ENCODE assay signal across 8 cellular contexts in genomic region chr3:58063424-58063823, GRCh38. TPM values are rescaled to one million over a fixed set of nuclear protein-coding genes. Genes with fewer than 3 reads are reported as not detected.
DNase-seq lines count a peak whose midpoint lies in the region; ATAC-seq and TF ChIP-seq lines count a peak whose summit lies in the region.

No MANE protein-coding gene starts in this region.

- no peak overlapping the region for H3K23ac ChIP-seq in neuronal stem cell (ENCODE audit: low read depth, low read length, poor library complexity)

- H3K4me2 ChIP-seq in osteoblast (ENCODE audit: insufficient read depth, low read length) (peak overlapping the region; percentile 3), neuronal stem cell (ENCODE audit: insufficient read depth, low read length, poor library complexity, severe bottlenecking) (no peak overlapping the region)

- H2BK5ac ChIP-seq in neuronal stem cell (ENCODE audit: low read length) = no peak overlapping the region

- H3K14ac ChIP-seq in neuronal stem cell (ENCODE audit: low read length) = no peak overlapping the region

- peak; percentile 85 for DNase-seq in EH (ENCODE audit: low read depth)
- DNase-seq in NT2/D1 (ENCODE audit: low read depth, low spot score) = no peak
- peak; percentile 76 for DNase-seq in colonic mucosa
- peak; percentile 27 for DNase-seq in osteoblast (ENCODE audit: insufficient read length, low spot score, missing footprints)
- DNase-seq in NCI-H1048 (lab: John Stamatoyannopoulos, UW) = no peak
- no peak for DNase-seq in stimulated activated CD4-positive, alpha-beta T cell treated with anti-CD3 and anti-CD28 coated beads, Interleukin-1b, Interleukin-23, amount 100 ng/mL, for 48 hours
- DNase-seq in neuronal stem cell (ENCODE audit: low spot score) = no peak

- H2BK15ac ChIP-seq in neuronal stem cell (ENCODE audit: low read length) = no peak overlapping the region

- TF ChIP-seq CTCF in colonic mucosa (IDR thresholded peaks at IDR 0.05) = no peak
- TF ChIP-seq CTCF in osteoblast (IDR thresholded peaks at IDR 0.05; ENCODE audit: extremely low read depth, low read depth, low read length) = no peak

- no peak overlapping the region for H2BK12ac ChIP-seq in neuronal stem cell (ENCODE audit: low read length)

- no peaks in the 10 kb centered on the region for H3K79me1 ChIP-seq in neuronal stem cell (ENCODE audit: low read depth, low read length)

- no peak for ATAC-seq in GM18511 (IDR thresholded peaks at IDR 0.05; ENCODE audit: unreplicated experiment)

- peaks cover 37% of the 10 kb centered on the region for H3K4me1 ChIP-seq in NT2/D1 (ENCODE audit: insufficient read depth, insufficient read length)
- peaks cover 7% of the 10 kb centered on the region for H3K4me1 ChIP-seq in colonic mucosa
- H3K4me1 ChIP-seq in osteoblast (ENCODE audit: insufficient read depth, low read length) = peaks cover 67% of the 10 kb centered on the region
- peaks cover 5 to 32% of the 10 kb centered on the region in 2 donors for H3K4me1 ChIP-seq in neuronal stem cell (ENCODE audit: control insufficient read depth in 2 of 2, insufficient read depth in 1 of 2, low read depth in 1 of 2, low read length in 2 of 2)

- peaks cover 6% of the 10 kb centered on the region for H4K20me1 ChIP-seq in osteoblast (ENCODE audit: insufficient read depth, low read length)

- no peak overlapping the region for H4K91ac ChIP-seq in neuronal stem cell (ENCODE audit: low read depth, low read length, poor library complexity)

- no peak overlapping the region for H3K4ac ChIP-seq in neuronal stem cell (ENCODE audit: low read length)

- peaks cover 69% of the 10 kb centered on the region for H3K79me2 ChIP-seq in osteoblast (ENCODE audit: insufficient read depth, low read length)

- intact Hi-C loops in colonic mucosa (cut with DNase I) = no loop called here

- no peak overlapping the region for H3K4me3 ChIP-seq in NT2/D1 (ENCODE audit: insufficient read length, low read depth)
- no peak overlapping the region for H3K4me3 ChIP-seq in colonic mucosa
- H3K4me3 ChIP-seq in osteoblast (ENCODE audit: insufficient read depth, low read length) = no peak overlapping the region
- no peak overlapping the region for H3K4me3 ChIP-seq in neuronal stem cell (ENCODE audit: low read length in 2 of 2)

- H3K27ac ChIP-seq in colonic mucosa = no peak overlapping the region
- H3K27ac ChIP-seq in osteoblast (ENCODE audit: low read depth, low read length) = peak overlapping the region; percentile 21
- no peak overlapping the region for H3K27ac ChIP-seq in neuronal stem cell (replicated peaks; ENCODE audit: low read length)

- no peaks in the 10 kb centered on the region for H3K27me3 ChIP-seq in NT2/D1 (ENCODE audit: insufficient read depth, insufficient read length)
- no peaks in the 10 kb centered on the region for H3K27me3 ChIP-seq in colonic mucosa
- H3K27me3 ChIP-seq in osteoblast (ENCODE audit: insufficient read depth, low read length) = no peaks in the 10 kb centered on the region
- no peaks in the 10 kb centered on the region for H3K27me3 ChIP-seq in neuronal stem cell (ENCODE audit: control insufficient read depth in 3 of 3, insufficient read depth in 3 of 3, low read depth in 1 of 3, low read length in 3 of 3)

- H4K8ac ChIP-seq in neuronal stem cell (ENCODE audit: low read depth, low read length) = no peak overlapping the region

- H3K9ac ChIP-seq in NT2/D1 (ENCODE audit: insufficient read length, low read depth) (peak overlapping the region; percentile 22), colonic mucosa (ENCODE audit: low read depth in 2 of 2, low read length in 2 of 2) (no peak overlapping the region), neuronal stem cell (ENCODE audit: low read depth, low read length, poor library complexity) (no peak overlapping the region)

- no peak overlapping the region for H2BK120ac ChIP-seq in neuronal stem cell (ENCODE audit: low read depth, low read length)

- WGBS in neuronal stem cell (ENCODE audit: extremely low coverage in 2 of 2, insufficient read length in 2 of 2, insufficient replicate concordance in 1 of 2), 2 donors = no CpG with 5 or more reads among the region's 2 CpGs

- H3K36me3 ChIP-seq in NT2/D1 (ENCODE audit: insufficient read depth, insufficient read length, low read length) (peaks cover 9% of the 10 kb centered on the region), colonic mucosa (no peaks in the 10 kb centered on the region), osteoblast (ENCODE audit: insufficient read depth, low read length) (no peaks in the 10 kb centered on the region), neuronal stem cell (replicated peaks in 1 of 2; ENCODE audit: control insufficient read depth in 2 of 2, insufficient read depth in 2 of 2, low read length in 2 of 2) (no peaks in the 10 kb centered on the region)

- no peak overlapping the region for H2AK5ac ChIP-seq in neuronal stem cell (ENCODE audit: low read depth, low read length)

- no peak overlapping the region for H3K18ac ChIP-seq in neuronal stem cell (ENCODE audit: low read length)

- H2AFZ ChIP-seq in osteoblast (ENCODE audit: low read length) (no peak overlapping the region), neuronal stem cell (ENCODE audit: low read length) (no peak overlapping the region)

- H3K9me3 ChIP-seq in NT2/D1 (ENCODE audit: insufficient read depth, low read length) (no peaks in the 10 kb centered on the region), colonic mucosa (no peaks in the 10 kb centered on the region), osteoblast (ENCODE audit: low read depth, low read length) (no peaks in the 10 kb centered on the region), neuronal stem cell (replicated peaks in 1 of 2; ENCODE audit: control insufficient read depth in 2 of 2, insufficient read depth in 1 of 2, low read depth in 1 of 2, low read length in 2 of 2) (no peaks in the 10 kb centered on the region)

RNA-seq across cellular contexts. Expression of gene FLNB, which starts 55.2 kb away (rescaled TPM):
- total RNA-seq in colonic mucosa (100 to 1,000 TPM; 246 to 362 TPM), osteoblast (259 and 274 TPM in 2 replicates)
- polyA plus RNA-seq in neuronal stem cell (2013, experiment 1 of 2) = 19.0 TPM
- polyA plus RNA-seq in neuronal stem cell (2013, experiment 2 of 2) = 20.1 TPM

Comparison
In these comparisons a context has a peak if more than half of its experiments do, and no peak if none do; other contexts are left out.
1. DNase-seq: peak in EH (single experiment), colonic mucosa (single experiment) and osteoblast (single experiment); none in NT2/D1 (single experiment), NCI-H1048 (single experiment), stimulated activated CD4-positive, alpha-beta T cell treated with anti-CD3 and anti-CD28 coated beads, Interleukin-1b, Interleukin-23, amount 100 ng/mL, for 48 hours (single experiment) and neuronal stem cell (single experiment).